18 cellular contexts compared by ENCODE assay signal in the genomic region with DNA sequence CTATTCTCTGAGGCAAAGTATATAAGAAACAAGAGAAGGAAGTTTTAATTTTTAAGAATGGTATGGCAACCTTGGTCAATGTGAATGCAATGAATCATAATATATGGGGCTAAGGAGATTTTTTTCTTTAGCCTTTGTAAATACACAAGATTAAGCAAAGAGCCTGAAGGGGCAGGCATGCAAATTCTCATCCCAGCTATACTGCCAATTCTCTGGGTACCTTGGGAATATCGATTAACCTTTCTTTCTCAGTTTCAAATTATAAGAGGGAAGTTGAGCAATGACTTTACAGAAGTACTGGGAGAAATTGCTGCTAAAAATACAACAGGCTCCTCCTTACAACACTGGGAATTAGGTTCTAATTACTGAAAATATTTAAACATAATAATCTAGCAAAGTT.
DNase-seq lines count a peak whose midpoint lies in the region; ATAC-seq and TF ChIP-seq lines count a peak whose summit lies in the region.
"Had no signal": no experiment of that assay in that cellular context is flagged by ENCODE, and none has a peak within 500 bp of the region (broad histone marks: within the 10 kb centered on the region; RNA-seq: fewer than 3 reads in every experiment).

No MANE protein-coding gene starts in this region.

- ATAC-seq in omental fat pad (ENCODE audit: low FRiP score) = no peak
- ATAC-seq: CD8-positive, alpha-beta T cell had no signal

- H3K4me2 ChIP-seq in KMS-11 = peak overlapping the region; percentile 85; the same call in 1 of the 2 replicates
- H3K4me2 ChIP-seq in neural cell (ENCODE audit: low read length) = no peak overlapping the region
- no peak overlapping the region for H3K4me2 ChIP-seq in hepatocyte

- no peak for TF ChIP-seq EP300 in neural cell (conservative IDR thresholded peaks at IDR 0.05; ENCODE audit: poor library complexity, severe bottlenecking)

- no peaks in the 10 kb centered on the region for H3F3A ChIP-seq in neural cell (ENCODE audit: insufficient read depth, low read length, poor library complexity, severe bottlenecking)

- H3K79me2 ChIP-seq in KMS-11 (ENCODE audit: insufficient read depth, low read depth) (no peaks in the 10 kb centered on the region), neural cell (replicated peaks; ENCODE audit: insufficient read depth, low read length) (no peaks in the 10 kb centered on the region), hepatocyte (no peaks in the 10 kb centered on the region)

- DNase-seq in adipocyte (ENCODE audit: low read depth) (peak; percentile 74), fibroblast of peridontal ligament (ENCODE audit: extremely low read depth) (peak; percentile 91), dorsolateral prefrontal cortex (no peak), hepatocyte (ENCODE audit: low spot score) (no peak), NCI-H2171 (lab: John Stamatoyannopoulos, UW) (no peak), omental fat pad (ENCODE audit: low spot score) (no peak)
- DNase-seq: 8988T; AML-193; Caco-2; Calu3; CD4-positive, alpha-beta T cell; CD8-positive, alpha-beta T cell; DMS79 treated with DMSO at 0.1 percent for 48 hours; GF-D8 had no signal

- H3K27ac ChIP-seq in KMS-11 (no peak overlapping the region), neural cell (ENCODE audit: low read length) (peak overlapping the region; percentile 78), dorsolateral prefrontal cortex (no peak overlapping the region), hepatocyte (no peak overlapping the region)
- H3K27ac ChIP-seq: BLaER1 treated with 17β-estradiol and CSF1 and Interleukin-3, amounts not matched to agents 10 nM and 100 nM; C4-2B had no signal

- H2AFZ ChIP-seq in KMS-11 (ENCODE audit: low read depth) (no peak overlapping the region), neural cell (ENCODE audit: low read depth, low read length) (no peak overlapping the region), hepatocyte (no peak overlapping the region)

- intact Hi-C loops in dorsolateral prefrontal cortex (cut with DNase I) = no loop called here

- H3K27me3 ChIP-seq in KMS-11 (ENCODE audit: insufficient read depth, low read depth) (no peaks in the 10 kb centered on the region), adipocyte (replicated peaks; ENCODE audit: control insufficient read depth, insufficient read depth, low read length) (no peaks in the 10 kb centered on the region), neural cell (ENCODE audit: insufficient read depth, low read depth, low read length) (no peaks in the 10 kb centered on the region), dorsolateral prefrontal cortex (no peaks in the 10 kb centered on the region), hepatocyte (no peaks in the 10 kb centered on the region)
- H3K27me3 ChIP-seq: BLaER1 treated with 17β-estradiol and CSF1 and Interleukin-3, amounts not matched to agents 10 nM and 100 nM had no signal

- WGBS in hepatocyte (ENCODE audit: low lambda C conversion rate, missing lambda C conversion rate) = 100% methylated on average over 1 of the region's 1 CpG

- H3K4me3 ChIP-seq in KMS-11 (IDR thresholded peaks at IDR 0.05; ENCODE audit: insufficient read depth, low read depth, low read length) = no peak overlapping the region
- H3K4me3 ChIP-seq in adipocyte (ENCODE audit: low read length) = no peak overlapping the region
- H3K4me3 ChIP-seq in neural cell (ENCODE audit: low read length) = no peak overlapping the region
- no peak overlapping the region for H3K4me3 ChIP-seq in dorsolateral prefrontal cortex
- H3K4me3 ChIP-seq in hepatocyte = no peak overlapping the region
- H3K4me3 ChIP-seq: BLaER1 treated with 17β-estradiol and CSF1 and Interleukin-3, amounts not matched to agents 10 nM and 100 nM had no signal

- H3K36me3 ChIP-seq in KMS-11 (ENCODE audit: insufficient read depth) (peaks cover 13% of the 10 kb centered on the region; the same call in 1 of the 2 replicates), adipocyte (ENCODE audit: control insufficient read depth, insufficient read depth, low read length, severe bottlenecking) (peaks cover 86% of the 10 kb centered on the region), neural cell (ENCODE audit: insufficient read depth, low read length) (no peaks in the 10 kb centered on the region), hepatocyte (replicated peaks; ENCODE audit: insufficient read depth, low read depth) (no peaks in the 10 kb centered on the region)

- H3K9ac ChIP-seq in KMS-11 (no peak overlapping the region), adipocyte (ENCODE audit: low read length) (no peak overlapping the region), neural cell (ENCODE audit: low read length) (no peak overlapping the region)
- H3K9ac ChIP-seq: BLaER1 treated with 17β-estradiol and CSF1 and Interleukin-3, amounts not matched to agents 10 nM and 100 nM had no signal

- no peak for TF ChIP-seq RAD21 in neural cell (conservative IDR thresholded peaks at IDR 0.05)

- peaks cover 6% of the 10 kb centered on the region; the same call in 1 of the 2 replicates for H4K20me1 ChIP-seq in KMS-11 (ENCODE audit: insufficient read depth)
- no peaks in the 10 kb centered on the region for H4K20me1 ChIP-seq in neural cell (ENCODE audit: insufficient read depth)
- no peaks in the 10 kb centered on the region for H4K20me1 ChIP-seq in hepatocyte (ENCODE audit: insufficient read depth, poor library complexity, severe bottlenecking)
- H4K20me1 ChIP-seq: BLaER1 treated with 17β-estradiol and CSF1 and Interleukin-3, amounts not matched to agents 10 nM and 100 nM had no signal

- TF ChIP-seq CTCF in KMS-11 (conservative IDR thresholded peaks at IDR 0.05; ENCODE audit: low read depth, low read length) = no peak
- no peak for TF ChIP-seq CTCF in neural cell (IDR thresholded peaks at IDR 0.05; ENCODE audit: poor library complexity, severe bottlenecking)
- no peak for TF ChIP-seq CTCF in dorsolateral prefrontal cortex (IDR thresholded peaks at IDR 0.05 in 54 of 56, conservative IDR thresholded peaks at IDR 0.05 in 2 of 56; ENCODE audit: low read depth in 1 of 56, partially characterized antibody in 56 of 56)
- TF ChIP-seq CTCF in hepatocyte (IDR thresholded peaks at IDR 0.05; ENCODE audit: poor library complexity) = no peak
- TF ChIP-seq CTCF in omental fat pad (IDR thresholded peaks at IDR 0.05) = no peak

- no peaks in the 10 kb centered on the region for H3K9me3 ChIP-seq in adipocyte (ENCODE audit: control insufficient read depth, low read length)
- no peaks in the 10 kb centered on the region for H3K9me3 ChIP-seq in neural cell (ENCODE audit: low read length)
- H3K9me3 ChIP-seq in hepatocyte (ENCODE audit: low read depth) = no peaks in the 10 kb centered on the region
- H3K9me3 ChIP-seq: BLaER1 treated with 17β-estradiol and CSF1 and Interleukin-3, amounts not matched to agents 10 nM and 100 nM; Caco-2 had no signal

- H3K4me1 ChIP-seq in KMS-11 (ENCODE audit: low read depth, poor library complexity, severe bottlenecking) (peaks cover 33% of the 10 kb centered on the region), adipocyte (ENCODE audit: control insufficient read depth, insufficient read depth, low read length) (peaks cover 30% of the 10 kb centered on the region), hepatocyte (ENCODE audit: insufficient read depth) (no peaks in the 10 kb centered on the region)
- H3K4me1 ChIP-seq: Caco-2 had no signal

- H3K9me2 ChIP-seq in neural cell (ENCODE audit: insufficient read depth, low read length) (no peaks in the 10 kb centered on the region), hepatocyte (replicated peaks; ENCODE audit: insufficient read depth) (no peaks in the 10 kb centered on the region)

TF ChIP-seq in neural cell, 6 proteins besides CTCF, POLR2A, EP300 and RAD21:
- TF ChIP-seq SMC3 (conservative IDR thresholded peaks at IDR 0.05; ENCODE audit: poor library complexity) = no peak
- no peak for TF ChIP-seq TAF1 (IDR thresholded peaks at IDR 0.05; ENCODE audit: low read depth)
- no peak for TF ChIP-seq POLR2AphosphoS5 (IDR thresholded peaks at IDR 0.05)
- TF ChIP-seq EZH2 (IDR thresholded peaks at IDR 0.05; ENCODE audit: borderline replicate concordance, insufficient read depth, low read length, poor library complexity, severe bottlenecking) = no peak

Comparison
In these comparisons a context has a peak if more than half of its experiments do, and no peak if none do; other contexts are left out.
1. DNase-seq: peak in adipocyte (single experiment) and fibroblast of peridontal ligament (single experiment); none in dorsolateral prefrontal cortex (0 of 10), hepatocyte (single experiment), NCI-H2171 (single experiment) and omental fat pad (single experiment).